Comparison of ENCODE assay signal across 1 cellular context in genomic region chr5:141826674-141827073, GRCh38.
TF ChIP-seq lines count a peak whose summit lies in the region.

No MANE protein-coding gene starts in this region.

TF ChIP-seq in H1, 55 proteins besides CTCF, POLR2A, EP300 and RAD21:
- TF ChIP-seq SP2 (IDR thresholded peaks at IDR 0.05; ENCODE audit: low read length) (no peak), NANOG (IDR thresholded peaks at IDR 0.05; ENCODE audit: insufficient read depth, low read depth, low read length, poor library complexity, severe bottlenecking) (no peak), KDM4A (IDR thresholded peaks at IDR 0.05; ENCODE audit: low read depth, low read length, severe bottlenecking) (no peak), TAF7 (optimal IDR thresholded peaks at IDR 0.05; ENCODE audit: borderline replicate concordance, low read depth, low read length) (no peak), BCL11A (IDR thresholded peaks at IDR 0.05; ENCODE audit: low read depth in 2 of 2, low read length in 2 of 2) (no peak), TBP (IDR thresholded peaks at IDR 0.05; ENCODE audit: low read depth, low read length) (no peak), BRCA1 (IDR thresholded peaks at IDR 0.05; ENCODE audit: low read depth, low read length) (no peak), KDM1A (IDR thresholded peaks at IDR 0.05; ENCODE audit: borderline replicate concordance, low read length) (no peak), JUND (IDR thresholded peaks at IDR 0.05; ENCODE audit: low read length) (no peak), SIN3A (conservative IDR thresholded peaks at IDR 0.05 in 1 of 2, IDR thresholded peaks at IDR 0.05 in 1 of 2; ENCODE audit: low read depth in 1 of 2, low read length in 2 of 2) (no peak), ZNF274 (IDR thresholded peaks at IDR 0.05; ENCODE audit: borderline replicate concordance, extremely low read depth, low read length) (no peak), FOSL1 (IDR thresholded peaks at IDR 0.05; ENCODE audit: insufficient read depth, low read depth, low read length) (no peak), YY1 (IDR thresholded peaks at IDR 0.05; ENCODE audit: low read depth, low read length) (no peak)
